In genomic region chr14:58787601-58788000, GRCh38 we compare ENCODE assay signal across 17 cellular contexts.
"Had no signal": no experiment of that assay in that cellular context is flagged by ENCODE, and none has a peak within 500 bp of the region (broad histone marks: within the 10 kb centered on the region; RNA-seq: fewer than 3 reads in every experiment).

No MANE protein-coding gene starts in this region.

- H3K36me3 ChIP-seq: cardiac muscle cell, neutrophil, transverse colon, uterus, WERI-Rb-1 had no signal

- H3K4me3 ChIP-seq: cardiac muscle cell, lung, transverse colon, uterus had no signal

- H3K9me3 ChIP-seq: neutrophil, transverse colon, uterus had no signal

- H3K36me3 Mint-ChIP-seq: activated naive CD8-positive, alpha-beta T cell; natural killer cell had no signal

- H3K27ac Mint-ChIP-seq: activated naive CD8-positive, alpha-beta T cell; activated T-helper 1 cell treated with anti-CD3 and anti-CD28 coated beads, Interleukin-12 subunit alpha, Interleukin-12 subunit beta, Interleukin-2, Interleukin-4 antibody, amounts not matched to agents 30 ng/mL and 10 ng/mL and 1 ng/mL, durations not matched to agents 14 hours and 24 hours and 36 hours; natural killer cell had no signal

- DNase-seq: activated CD4-positive, alpha-beta T cell treated with anti-CD3 and anti-CD28 coated beads for 1 hour; activated T-cell treated with anti-CD3 and anti-CD28 coated beads for 4 hours; hippocampal formation; left cardiac atrium; natural killer cell; stimulated activated CD4-positive, alpha-beta T cell treated with anti-CD3 and anti-CD28 coated beads, Interleukin-2, amount 100 ng/mL, for 24 hours; stimulated activated naive CD8-positive, alpha-beta T cell treated with anti-CD3 and anti-CD28 coated beads, Interleukin-15, Interleukin-2, amounts not matched to agents 100 U/mL and 50 U/mL, for 24 hours; SW 1271; T-helper 2 cell; transverse colon; uterus; WERI-Rb-1 had no signal

- H3K9me3 Mint-ChIP-seq: activated T-helper 1 cell treated with anti-CD3 and anti-CD28 coated beads, Interleukin-12 subunit alpha, Interleukin-12 subunit beta, Interleukin-2, Interleukin-4 antibody, amounts not matched to agents 30 ng/mL and 10 ng/mL and 1 ng/mL, durations not matched to agents 14 hours and 24 hours and 36 hours; natural killer cell had no signal

- H3K4me1 Mint-ChIP-seq: natural killer cell had no signal

- H3K27ac ChIP-seq: cardiac muscle cell, neutrophil, transverse colon, uterus, WERI-Rb-1 had no signal

- H3K4me1 ChIP-seq: uterus had no signal

- H3K27me3 ChIP-seq: cardiac muscle cell, neutrophil, transverse colon, uterus had no signal

- H3K4me3 Mint-ChIP-seq: activated naive CD8-positive, alpha-beta T cell; activated T-helper 1 cell treated with anti-CD3 and anti-CD28 coated beads, Interleukin-12 subunit alpha, Interleukin-12 subunit beta, Interleukin-2, Interleukin-4 antibody, amounts not matched to agents 30 ng/mL and 10 ng/mL and 1 ng/mL, durations not matched to agents 14 hours and 24 hours and 36 hours; natural killer cell had no signal
